In genomic region chr12:127685476-127686234, GRCh38 we compare ENCODE assay signal across 27 cellular contexts.
"Had no signal": no experiment of that assay in that cellular context is flagged by ENCODE, and none has a peak within 500 bp of the region (broad histone marks: within the 10 kb centered on the region; RNA-seq: fewer than 3 reads in every experiment).

No MANE protein-coding gene starts in this region.

- DNase-seq: activated CD4-positive, alpha-beta T cell treated with anti-CD3 and anti-CD28 coated beads for 36 hours; activated CD4-positive, alpha-beta T cell treated with anti-CD3 and anti-CD28 coated beads, Interleukin-2, amount 50 U/mL, for 4 hours; activated CD4-positive, CD25-positive, alpha-beta regulatory T cell; activated CD8-positive, alpha-beta memory T cell treated with anti-CD3 and anti-CD28 coated beads for 24 hours; activated effector memory CD4-positive, alpha-beta T cell treated with Interleukin-2 at 50 U/mL for 16 hours; activated naive CD4-positive, alpha-beta T cell treated with Interleukin-2 at 50 U/mL for 16 hours; anterior cingulate cortex; effector memory CD8-positive, alpha-beta T cell; foreskin fibroblast; head of caudate nucleus; hippocampal formation; left cardiac atrium; left ventricle myocardium superior; mucosa of descending colon; posterior cingulate gyrus; stimulated activated CD4-positive, alpha-beta T cell treated with anti-CD3 and anti-CD28 coated beads, Interleukin-15, amount 100 ng/mL, for 24 hours; stimulated activated CD4-positive, alpha-beta T cell treated with anti-CD3 and anti-CD28 coated beads, Interleukin-2, amount 100 ng/mL, for 24 hours; stimulated activated naive CD4-positive, alpha-beta T cell; T-helper 1 cell; testis; transverse colon had no signal

- H3K4me1 ChIP-seq: testis, transverse colon had no signal

- ATAC-seq: activated CD4-positive, alpha-beta T cell treated with anti-CD3 and anti-CD28 coated beads for 36 hours; effector memory CD8-positive, alpha-beta T cell; esophagus mucosa; left cardiac atrium; left ventricle myocardium superior; mucosa of descending colon had no signal

- H3K27me3 ChIP-seq: dorsolateral prefrontal cortex, testis, transverse colon had no signal

- H3K36me3 ChIP-seq: transverse colon had no signal

- H3K27ac ChIP-seq: coronary artery, testis, transverse colon had no signal

- FAIRE-seq: bronchial epithelial cell, endothelial cell of umbilical vein, keratinocyte had no signal

- H3K9me3 ChIP-seq: mucosa of descending colon, testis, transverse colon had no signal

- H3K4me3 ChIP-seq: coronary artery, dorsolateral prefrontal cortex, mucosa of descending colon, testis, transverse colon had no signal
